Comparison of ENCODE assay signal across 10 cellular contexts in genomic region chrX:69137371-69137881, GRCh38. TPM values are rescaled to one million over a fixed set of nuclear protein-coding genes. Genes with fewer than 3 reads are reported as not detected.
A peak's percentile ranks its signal among the peaks of the same experiment; 100 is the strongest.
DNase-seq lines count a peak whose midpoint lies in the region; ATAC-seq and TF ChIP-seq lines count a peak whose summit lies in the region.
"Had no signal": no experiment of that assay in that cellular context is flagged by ENCODE, and none has a peak within 500 bp of the region (broad histone marks: within the 10 kb centered on the region; RNA-seq: fewer than 3 reads in every experiment).

No MANE protein-coding gene starts in this region.

- no peaks in the 10 kb centered on the region for H3K36me3 Mint-ChIP-seq in MCF 10A (ENCODE audit: insufficient read depth, unreplicated experiment)

- no peaks in the 10 kb centered on the region for H3K79me2 ChIP-seq in neural cell (replicated peaks; ENCODE audit: insufficient read depth, low read length)

- H3K9me3 Mint-ChIP-seq in MCF 10A (ENCODE audit: unreplicated experiment), result no peaks in the 10 kb centered on the region

- no peak overlapping the region for H3K4me3 Mint-ChIP-seq in MCF 10A (ENCODE audit: unreplicated experiment)

- H3K4me2 ChIP-seq in neural cell (ENCODE audit: low read length), result no peak overlapping the region
- H3K4me2 ChIP-seq: PC-9 had no signal

- H3K4me3 ChIP-seq in breast epithelium, result peak overlapping the region; percentile 23 to 58 (median 38)
- H3K4me3 ChIP-seq in fibroblast of villous mesenchyme (ENCODE audit: low read depth, low read length), result no peak overlapping the region
- H3K4me3 ChIP-seq in neural cell (ENCODE audit: low read length), result peak overlapping the region; percentile 30
- no peak overlapping the region for H3K4me3 ChIP-seq in aorta (ENCODE audit: low read length in 2 of 2)
- H3K4me3 ChIP-seq: PC-9 had no signal

- TF ChIP-seq RAD21 in neural cell (conservative IDR thresholded peaks at IDR 0.05), result peak; percentile 2

- H3K9ac ChIP-seq in neural cell (ENCODE audit: low read length), result peak overlapping the region; percentile 47

- H3K36me3 ChIP-seq in breast epithelium (no peaks in the 10 kb centered on the region), neural cell (ENCODE audit: insufficient read depth, low read length) (no peaks in the 10 kb centered on the region), aorta (ENCODE audit: control insufficient read depth in 1 of 2, insufficient read depth in 2 of 2, low read length in 1 of 2) (no peaks in the 10 kb centered on the region)

- H3K4me1 ChIP-seq in breast epithelium (peaks cover 0 to 4% of the 10 kb centered on the region in 2 donors), aorta (ENCODE audit: control insufficient read depth in 1 of 2, insufficient read depth in 2 of 2, low read length in 2 of 2) (no peaks in the 10 kb centered on the region)

- peaks cover 64% of the 10 kb centered on the region for H3K27me3 Mint-ChIP-seq in MCF 10A (ENCODE audit: insufficient read depth, unreplicated experiment)

- POLR2A ChIA-PET in MCF 10A (lab: Yijun Ruan, JAX), result no interaction called here

- H3K4me1 Mint-ChIP-seq in MCF 10A (ENCODE audit: insufficient read depth, unreplicated experiment), result no peaks in the 10 kb centered on the region

- H3F3A ChIP-seq in neural cell (ENCODE audit: insufficient read depth, low read length, poor library complexity, severe bottlenecking), result no peaks in the 10 kb centered on the region

- TF ChIP-seq EP300 in neural cell (conservative IDR thresholded peaks at IDR 0.05; ENCODE audit: poor library complexity, severe bottlenecking), result no peak

- TF ChIP-seq CTCF in breast epithelium (IDR thresholded peaks at IDR 0.05) (no peak), MCF 10A (IDR thresholded peaks at IDR 0.05; ENCODE audit: unreplicated experiment) (no peak), fibroblast of villous mesenchyme (IDR thresholded peaks at IDR 0.05; ENCODE audit: insufficient read depth, low read depth, low read length) (no peak), neural cell (IDR thresholded peaks at IDR 0.05; ENCODE audit: poor library complexity, severe bottlenecking) (peak; percentile 13)

- CTCF ChIA-PET in MCF 10A (lab: Yijun Ruan, JAX), result interaction anchor here (0.6 to 0.9 kb wide), 2 partner anchors 85 to 259 kb away, joined by 3 read pairs; no protein-coding TSS in a partner anchor

- intact Hi-C loops in breast epithelium (cut with DNase I; ENCODE audit: low total_unique reads), result no loop called here
- intact Hi-C loops in MCF 10A (cut with micrococcal nuclease), result loop anchor here (10.0 kb wide), 1 partner anchor 313 kb away; the partner anchor contains the start of gene EFNB1
- intact Hi-C loops in aorta (cut with DNase I), result no loop called here

- TF ChIP-seq POLR2A in breast epithelium (IDR thresholded peaks at IDR 0.05), result no peak

- H3K27ac ChIP-seq in breast epithelium, result peak overlapping the region; percentile 61 to 85
- H3K27ac ChIP-seq in neural cell (ENCODE audit: low read length), result peak overlapping the region; percentile 57
- H3K27ac ChIP-seq in aorta (ENCODE audit: low read depth in 1 of 2, low read length in 2 of 2), result no peak overlapping the region
- H3K27ac ChIP-seq: PC-9 had no signal

- no peaks in the 10 kb centered on the region for H4K20me1 ChIP-seq in neural cell (ENCODE audit: insufficient read depth)

- H3K27me3 ChIP-seq in breast epithelium, result peaks cover 0 to 86% of the 10 kb centered on the region in 2 donors
- no peaks in the 10 kb centered on the region for H3K27me3 ChIP-seq in neural cell (ENCODE audit: insufficient read depth, low read depth, low read length)
- H3K27me3 ChIP-seq in aorta (ENCODE audit: control insufficient read depth in 1 of 2, insufficient read depth in 2 of 2, low read length in 1 of 2), result no peaks in the 10 kb centered on the region

- H3K27ac Mint-ChIP-seq in MCF 10A (ENCODE audit: low read depth, unreplicated experiment), result no peak overlapping the region

- peak overlapping the region; percentile 40 for H2AFZ ChIP-seq in neural cell (ENCODE audit: low read depth, low read length)
- H2AFZ ChIP-seq: PC-9 had no signal

- BruUV-seq in MCF 10A (replicated peaks; lab: Mats Ljungman, UMichigan), result no TSS peak

- H3K9me3 ChIP-seq in breast epithelium (no peaks in the 10 kb centered on the region), neural cell (ENCODE audit: low read length) (no peaks in the 10 kb centered on the region), aorta (ENCODE audit: control insufficient read depth, low read length) (no peaks in the 10 kb centered on the region)

- ATAC-seq in aorta (ENCODE audit: low FRiP score), result peak; percentile 34
- no peak for ATAC-seq in GM19351 (IDR thresholded peaks at IDR 0.05; ENCODE audit: unreplicated experiment)
- ATAC-seq in GM19467 (IDR thresholded peaks at IDR 0.05; ENCODE audit: unreplicated experiment), result no peak

- no peaks in the 10 kb centered on the region for H3K9me2 ChIP-seq in neural cell (ENCODE audit: insufficient read depth, low read length)

- 55 to 56% methylated on average over 10 of the region's 10 CpGs for WGBS in aorta, 2 donors

- no peak for DNase-seq in breast epithelium (ENCODE audit: low spot score in 2 of 2)
- DNase-seq in MCF 10A (ENCODE audit: unreplicated experiment), result no peak
- DNase-seq in fibroblast of villous mesenchyme (ENCODE audit: low read depth), result peak; percentile 93
- DNase-seq in aorta, result peak in 1 of 2 donors; percentile 68
- no peak for DNase-seq in mucosa of gallbladder (ENCODE audit: low spot score)
- DNase-seq: activated CD4-positive, alpha-beta T cell treated with anti-CD3 and anti-CD28 coated beads for 4 hours; PC-9 had no signal

TF ChIP-seq in neural cell, 6 proteins besides CTCF, POLR2A, EP300 and RAD21:
- TF ChIP-seq EZH2 (IDR thresholded peaks at IDR 0.05; ENCODE audit: borderline replicate concordance, insufficient read depth, low read length, poor library complexity, severe bottlenecking), result no peak
- no peak for TF ChIP-seq POLR2AphosphoS5 (IDR thresholded peaks at IDR 0.05)
- TF ChIP-seq SMC3 (conservative IDR thresholded peaks at IDR 0.05; ENCODE audit: poor library complexity), result no peak
- no peak for TF ChIP-seq MXI1 (conservative IDR thresholded peaks at IDR 0.05; ENCODE audit: poor library complexity, severe bottlenecking)
- no peak for TF ChIP-seq REST (IDR thresholded peaks at IDR 0.05; ENCODE audit: borderline replicate concordance)
- no peak for TF ChIP-seq TAF1 (IDR thresholded peaks at IDR 0.05; ENCODE audit: low read depth)

RNA-seq across cellular contexts. Expression of gene PJA1, which starts 27.8 kb away (rescaled TPM):
- total RNA-seq in breast epithelium, result 10 to 100 TPM; 20.0 to 50.1 (median 25.6) TPM
- total RNA-seq in MCF 10A (2022), result 12.6 and 14.1 TPM in 2 replicates
- total RNA-seq in fibroblast of villous mesenchyme, result 25.4 and 28.1 TPM in 2 replicates
- polyA plus RNA-seq in neural cell, result 214 and 225 TPM in 2 replicates
- 207 and 208 TPM in 2 replicates for polyA minus RNA-seq in neural cell
- total RNA-seq in aorta, result 10 to 100 TPM; 26.1 to 28.1 TPM
- 10 to 100 TPM; 11.1 to 33.3 TPM for polyA plus RNA-seq in aorta
- 25.0 TPM for total RNA-seq in mucosa of gallbladder

Comparison
In these comparisons a context has a peak if more than half of its experiments do, and no peak if none do; other contexts are left out.
1. H3K27ac ChIP-seq: peak in breast epithelium (2 of 2) and neural cell (single experiment); none in aorta (0 of 2).
2. H3K4me3 ChIP-seq: peak in breast epithelium (3 of 3) and neural cell (single experiment); none in fibroblast of villous mesenchyme (single experiment) and aorta (0 of 2).